Comparison of ENCODE assay signal across 26 cellular contexts in genomic region chr12:94299846-94300245, GRCh38.
"Had no signal": no experiment of that assay in that cellular context is flagged by ENCODE, and none has a peak within 500 bp of the region (broad histone marks: within the 10 kb centered on the region; RNA-seq: fewer than 3 reads in every experiment).

No MANE protein-coding gene starts in this region.

- ATAC-seq: activated CD4-positive, alpha-beta T cell treated with anti-CD3 and anti-CD28 coated beads for 36 hours; activated CD8-positive, alpha-beta memory T cell treated with anti-CD3 and anti-CD28 coated beads, Interleukin-2, amount 10 ng/mL, durations not matched to agents 7 days and 5 days; activated CD8-positive, alpha-beta T cell treated with anti-CD3 and anti-CD28 coated beads, Interleukin-2, amount 10 ng/mL, durations not matched to agents 7 days and 5 days; activated T-cell treated with anti-CD3 and anti-CD28 coated beads, Interleukin-2, amount 50 U/mL, for 72 hours; esophagus mucosa; left lung; lower lobe of right lung; natural killer cell treated with Interleukin-12 subunit alpha and Interleukin-12 subunit beta and Interleukin-15 and Interleukin-18, amount 100 ng/mL, for 72 hours; sciatic nerve had no signal

- H3K4me3 Mint-ChIP-seq: activated CD4-positive, alpha-beta T cell treated with anti-CD3 and anti-CD28 coated beads for 36 hours; activated CD8-positive, alpha-beta memory T cell treated with anti-CD3 and anti-CD28 coated beads, Interleukin-2, amount 10 ng/mL, durations not matched to agents 7 days and 5 days; activated CD8-positive, alpha-beta T cell treated with anti-CD3 and anti-CD28 coated beads, Interleukin-2, amount 10 ng/mL, durations not matched to agents 7 days and 5 days; activated naive CD8-positive, alpha-beta T cell treated with anti-CD3 and anti-CD28 coated beads, Interleukin-2, amount 10 ng/mL, durations not matched to agents 7 days and 5 days; activated T-cell treated with anti-CD3 and anti-CD28 coated beads, Interleukin-2, amount 50 U/mL, for 72 hours; natural killer cell treated with Interleukin-12 subunit alpha and Interleukin-12 subunit beta and Interleukin-15 and Interleukin-18, amount 100 ng/mL, for 72 hours had no signal

- H3K9me3 ChIP-seq: left lung, lower lobe of right lung, neutrophil, suprapubic skin, tibial artery had no signal

- H3K4me3 ChIP-seq: left lung, lower lobe of right lung, skin epidermis, suprapubic skin, tibial artery had no signal

- H3K9me3 Mint-ChIP-seq: natural killer cell treated with Interleukin-12 subunit alpha and Interleukin-12 subunit beta and Interleukin-15 and Interleukin-18, amount 100 ng/mL, for 72 hours had no signal

- H3K27me3 ChIP-seq: brain microvascular endothelial cell, left lung, neutrophil, suprapubic skin, tibial artery had no signal

- H3K27ac ChIP-seq: brain microvascular endothelial cell, left lung, lower lobe of right lung, neutrophil, skin epidermis, suprapubic skin, tibial artery had no signal

- DNase-seq: activated CD4-positive, alpha-beta T cell treated with anti-CD3 and anti-CD28 coated beads for 36 hours; activated CD4-positive, CD25-positive, alpha-beta regulatory T cell; activated CD8-positive, alpha-beta memory T cell treated with anti-CD3 and anti-CD28 coated beads, Interleukin-2, amount 10 ng/mL, durations not matched to agents 7 days and 5 days; activated CD8-positive, alpha-beta T cell treated with anti-CD3 and anti-CD28 coated beads, Interleukin-2, amount 10 ng/mL, durations not matched to agents 7 days and 5 days; activated naive CD4-positive, alpha-beta T cell; activated naive CD8-positive, alpha-beta T cell treated with anti-CD3 and anti-CD28 coated beads, Interleukin-2, amount 10 ng/mL, durations not matched to agents 7 days and 5 days; activated T-cell treated with anti-CD3 and anti-CD28 coated beads, Interleukin-2, amount 50 U/mL, for 72 hours; amniotic stem cell; brain microvascular endothelial cell; caudate nucleus; cortex of kidney; foreskin fibroblast; head of caudate nucleus; kidney glomerular epithelial cell; left lung; lower lobe of right lung; mesendoderm; stimulated activated CD4-positive, alpha-beta T cell treated with anti-CD3 and anti-CD28 coated beads, Interleukin-2, amount 100 ng/mL, for 24 hours; stimulated activated naive CD4-positive, alpha-beta T cell; tibial artery had no signal

- H3K36me3 ChIP-seq: brain microvascular endothelial cell had no signal

- H3K27me3 Mint-ChIP-seq: activated CD4-positive, alpha-beta T cell treated with anti-CD3 and anti-CD28 coated beads for 36 hours; activated CD8-positive, alpha-beta memory T cell treated with anti-CD3 and anti-CD28 coated beads, Interleukin-2, amount 10 ng/mL, durations not matched to agents 7 days and 5 days; activated naive CD8-positive, alpha-beta T cell treated with anti-CD3 and anti-CD28 coated beads, Interleukin-2, amount 10 ng/mL, durations not matched to agents 7 days and 5 days; natural killer cell treated with Interleukin-12 subunit alpha and Interleukin-12 subunit beta and Interleukin-15 and Interleukin-18, amount 100 ng/mL, for 72 hours had no signal

- H3K27ac Mint-ChIP-seq: activated CD4-positive, alpha-beta T cell treated with anti-CD3 and anti-CD28 coated beads for 36 hours; activated CD8-positive, alpha-beta memory T cell treated with anti-CD3 and anti-CD28 coated beads, Interleukin-2, amount 10 ng/mL, durations not matched to agents 7 days and 5 days; activated CD8-positive, alpha-beta T cell treated with anti-CD3 and anti-CD28 coated beads, Interleukin-2, amount 10 ng/mL, durations not matched to agents 7 days and 5 days; activated naive CD8-positive, alpha-beta T cell treated with anti-CD3 and anti-CD28 coated beads, Interleukin-2, amount 10 ng/mL, durations not matched to agents 7 days and 5 days; activated T-cell treated with anti-CD3 and anti-CD28 coated beads, Interleukin-2, amount 50 U/mL, for 72 hours; natural killer cell treated with Interleukin-12 subunit alpha and Interleukin-12 subunit beta and Interleukin-15 and Interleukin-18, amount 100 ng/mL, for 72 hours had no signal
